24 cellular contexts compared by ENCODE assay signal in the genomic region with DNA sequence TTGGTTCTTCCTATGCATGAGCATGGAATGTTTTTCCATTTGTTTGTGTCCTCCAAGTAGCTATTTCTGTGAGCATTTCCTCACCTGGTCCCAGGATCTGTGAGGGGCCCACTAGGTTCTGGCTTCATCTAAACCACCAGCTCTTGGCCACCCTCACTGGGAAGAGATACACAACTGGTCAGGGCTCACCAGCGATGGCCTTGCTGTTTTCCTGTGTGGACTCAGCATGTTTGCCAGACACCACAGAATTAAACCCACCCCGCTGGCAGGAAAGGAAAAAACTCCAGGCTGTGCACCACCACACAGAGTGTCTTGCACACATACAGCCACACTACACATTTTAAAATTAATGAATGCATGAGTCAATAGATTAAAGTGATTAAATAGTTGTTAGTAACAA.
DNase-seq lines count a peak whose midpoint lies in the region; ATAC-seq and TF ChIP-seq lines count a peak whose summit lies in the region.
"Had no signal": no experiment of that assay in that cellular context is flagged by ENCODE, and none has a peak within 500 bp of the region (broad histone marks: within the 10 kb centered on the region; RNA-seq: fewer than 3 reads in every experiment).

No MANE protein-coding gene starts in this region.

- H3K4me1 ChIP-seq in RWPE2 (ENCODE audit: insufficient read depth, poor library complexity, severe bottlenecking) = no peaks in the 10 kb centered on the region
- no peaks in the 10 kb centered on the region for H3K4me1 ChIP-seq in right lobe of liver
- H3K4me1 ChIP-seq: BE2C had no signal

- 64% methylated on average over 2 of the region's 2 CpGs for WGBS in right lobe of liver (ENCODE audit: insufficient coverage, low coverage, low lambda C conversion rate, missing lambda C conversion rate)

- peaks cover 14% of the 10 kb centered on the region for H3K27me3 Mint-ChIP-seq in type B pancreatic cell

- TF ChIP-seq CTCF in RWPE2 (IDR thresholded peaks at IDR 0.05; ENCODE audit: poor library complexity, severe bottlenecking) (no peak), coronary artery (IDR thresholded peaks at IDR 0.05) (no peak), type B pancreatic cell (conservative IDR thresholded peaks at IDR 0.05) (no peak), right lobe of liver (IDR thresholded peaks at IDR 0.05) (no peak), GM20000 (IDR thresholded peaks at IDR 0.05; ENCODE audit: extremely low read depth, missing control alignments) (no peak)

- ATAC-seq in RWPE2 (ENCODE audit: low read depth) (no peak), right lobe of liver (no peak)
- ATAC-seq: GM12878 had no signal

- no peak overlapping the region for H3K27ac Mint-ChIP-seq in type B pancreatic cell
- H3K27ac Mint-ChIP-seq: CD4-positive, alpha-beta memory T cell; CD4-positive, CD25-positive, alpha-beta regulatory T cell had no signal

- H3K4me3 Mint-ChIP-seq in type B pancreatic cell = no peak overlapping the region
- H3K4me3 Mint-ChIP-seq: CD14-positive monocyte; CD4-positive, alpha-beta memory T cell; CD4-positive, CD25-positive, alpha-beta regulatory T cell; CD8-positive, alpha-beta memory T cell had no signal

- H3K36me3 ChIP-seq in RWPE2 (ENCODE audit: low read depth) = no peaks in the 10 kb centered on the region
- H3K36me3 ChIP-seq in right lobe of liver = no peaks in the 10 kb centered on the region
- H3K36me3 ChIP-seq: BE2C, BLaER1 had no signal

- TF ChIP-seq POLR2A in right lobe of liver (IDR thresholded peaks at IDR 0.05) = no peak

- H3K4me3 ChIP-seq in RWPE2 (ENCODE audit: severe bottlenecking) (no peak overlapping the region), coronary artery (no peak overlapping the region), right lobe of liver (no peak overlapping the region)
- H3K4me3 ChIP-seq: BLaER1, GM12878 had no signal

- intact Hi-C loops in right lobe of liver (cut with DNase I) = no loop called here

- no peak overlapping the region for H3K27ac ChIP-seq in RWPE2 (ENCODE audit: poor library complexity, severe bottlenecking)
- H3K27ac ChIP-seq in coronary artery = no peak overlapping the region
- no peak overlapping the region for H3K27ac ChIP-seq in right lobe of liver
- H3K27ac ChIP-seq: BLaER1 had no signal

- H3K9me3 ChIP-seq in RWPE2 (ENCODE audit: severe bottlenecking) = no peaks in the 10 kb centered on the region
- H3K9me3 ChIP-seq in right lobe of liver = no peaks in the 10 kb centered on the region
- H3K9me3 ChIP-seq: BE2C, BLaER1 had no signal

- no peaks in the 10 kb centered on the region for H3K36me3 Mint-ChIP-seq in type B pancreatic cell
- H3K36me3 Mint-ChIP-seq: CD14-positive monocyte; CD4-positive, alpha-beta memory T cell; CD4-positive, CD25-positive, alpha-beta regulatory T cell; CD8-positive, alpha-beta memory T cell had no signal

- H3K27me3 ChIP-seq in RWPE2 (ENCODE audit: insufficient read depth, poor library complexity, severe bottlenecking) (no peaks in the 10 kb centered on the region), right lobe of liver (no peaks in the 10 kb centered on the region)
- H3K27me3 ChIP-seq: BE2C, BLaER1 had no signal

- peak; percentile 19 for DNase-seq in RWPE2 (ENCODE audit: low spot score)
- peak; percentile 49 for DNase-seq in coronary artery (ENCODE audit: low spot score)
- DNase-seq in type B pancreatic cell (ENCODE audit: extremely low spot score, unreplicated experiment) = peak; percentile 24
- no peak for DNase-seq in right lobe of liver
- no peak for DNase-seq in SIG-M5 (lab: John Stamatoyannopoulos, UW)
- no peak for DNase-seq in GM20000 (ENCODE audit: low spot score)
- DNase-seq: 8988T; ACHN; BE2C; C1 segment of cervical spinal cord; CD4-positive, alpha-beta memory T cell; CD4-positive, CD25-positive, alpha-beta regulatory T cell; CD8-positive, alpha-beta memory T cell; COR-L47; DMS 273 treated with DMSO at 0.1 percent for 48 hours; DMS153; DMS53; DMS79; DND-41; EL; GDM1 had no signal

- H3K4me1 Mint-ChIP-seq in type B pancreatic cell (ENCODE audit: unreplicated experiment) = peaks cover 14% of the 10 kb centered on the region
- H3K4me1 Mint-ChIP-seq: CD4-positive, alpha-beta memory T cell; CD4-positive, CD25-positive, alpha-beta regulatory T cell; CD8-positive, alpha-beta memory T cell had no signal

- no peaks in the 10 kb centered on the region for H3K9me3 Mint-ChIP-seq in type B pancreatic cell
- H3K9me3 Mint-ChIP-seq: CD14-positive monocyte; CD4-positive, alpha-beta memory T cell; CD4-positive, CD25-positive, alpha-beta regulatory T cell had no signal

Comparison
In these comparisons a context has a peak if more than half of its experiments do, and no peak if none do; other contexts are left out.
1. DNase-seq: peak in RWPE2 (single experiment), coronary artery (single experiment) and type B pancreatic cell (single experiment); none in right lobe of liver (0 of 3), SIG-M5 (single experiment) and GM20000 (single experiment).